Comparison of ENCODE assay signal across 11 cellular contexts in genomic region chr7:111855842-111856227, GRCh38.
DNase-seq lines count a peak whose midpoint lies in the region; ATAC-seq, FAIRE-seq and TF ChIP-seq lines count a peak whose summit lies in the region.
"Had no signal": no experiment of that assay in that cellular context is flagged by ENCODE, and none has a peak within 500 bp of the region (broad histone marks: within the 10 kb centered on the region; RNA-seq: fewer than 3 reads in every experiment).

No MANE protein-coding gene starts in this region.

- WGBS in HepG2 (ENCODE audit: low lambda C conversion rate), result 81% methylated on average over 5 of the region's 5 CpGs

- TF ChIP-seq POLR2A in HepG2 (IDR thresholded peaks at IDR 0.05; ENCODE audit: insufficient read depth in 1 of 2, low read depth in 2 of 2, low read length in 2 of 2), result no peak

- no peak overlapping the region for H3K27ac ChIP-seq in HepG2 (ENCODE audit: extremely low read length, insufficient read depth, low read length)
- H3K27ac ChIP-seq: SK-N-MC, stomach had no signal

- DNase-seq in D341Med (ENCODE audit: low spot score), result peak; percentile 57
- peak; percentile 77 for DNase-seq in choroid plexus epithelial cell (ENCODE audit: low read depth)
- no peak for DNase-seq in HepG2 (ENCODE audit: low spot score)
- DNase-seq in T-helper 2 cell, result no peak
- DNase-seq in effector memory CD8-positive, alpha-beta T cell, result no peak
- DNase-seq in NCI-H128 (lab: John Stamatoyannopoulos, UW; ENCODE audit: unreplicated experiment), result no peak

- TF ChIP-seq RAD21 in HepG2 (CRISPR knock-in tag; IDR thresholded peaks at IDR 0.05), result no peak

- intact Hi-C loops in HepG2 (cut with micrococcal nuclease; ENCODE audit: unreplicated experiment), result loop anchor here (1.0 to 10.0 kb wide), 4 partner anchors 93 to 639 kb away; no protein-coding TSS in a partner anchor

- BruUV-seq in HepG2 (replicated peaks; lab: Mats Ljungman, UMichigan), result no TSS peak

- no peak for FAIRE-seq in HepG2 (lab: Jason Lieb, UNC)

- no peaks in the 10 kb centered on the region for H4K20me1 ChIP-seq in HepG2 (ENCODE audit: insufficient read depth, low read length)

- H3K4me2 ChIP-seq in HepG2 (ENCODE audit: low read depth, low read length), result no peak overlapping the region

- no peaks in the 10 kb centered on the region for H3K79me2 ChIP-seq in HepG2 (ENCODE audit: insufficient read depth, low read length)

- H2AFZ ChIP-seq in HepG2 (ENCODE audit: low read length), result no peak overlapping the region

- TF ChIP-seq EP300 in HepG2 (IDR thresholded peaks at IDR 0.05; ENCODE audit: low read depth in 2 of 2, low read length in 2 of 2) (no peak), HepG2 (CRISPR knock-in tag; IDR thresholded peaks at IDR 0.05; ENCODE audit: borderline replicate concordance) (no peak)

- no peak overlapping the region for H3K9ac ChIP-seq in HepG2 (ENCODE audit: insufficient read depth, low read depth, low read length)

- peaks cover 3 to 14% of the 10 kb centered on the region in 2 donors for H3K9me3 Mint-ChIP-seq in effector memory CD8-positive, alpha-beta T cell

- peaks cover 12 to 17% of the 10 kb centered on the region in 2 donors for H3K27me3 Mint-ChIP-seq in effector memory CD8-positive, alpha-beta T cell

- no peaks in the 10 kb centered on the region for H3K4me1 Mint-ChIP-seq in effector memory CD8-positive, alpha-beta T cell (ENCODE audit: low read depth in 2 of 2)
- H3K4me1 Mint-ChIP-seq: IgD-negative memory B cell had no signal

- H3K4me3 Mint-ChIP-seq in effector memory CD8-positive, alpha-beta T cell, result no peak overlapping the region
- H3K4me3 Mint-ChIP-seq: IgD-negative memory B cell had no signal

- no peaks in the 10 kb centered on the region for H3K36me3 Mint-ChIP-seq in effector memory CD8-positive, alpha-beta T cell (ENCODE audit: insufficient read depth)
- H3K36me3 Mint-ChIP-seq: IgD-negative memory B cell had no signal

- H3K4me3 ChIP-seq in choroid plexus epithelial cell (ENCODE audit: low read depth, low read length) (no peak overlapping the region), HepG2 (replicated peaks in 1 of 3; ENCODE audit: insufficient read depth in 1 of 3, low read depth in 2 of 3, low read length in 3 of 3) (no peak overlapping the region)
- H3K4me3 ChIP-seq: SK-N-MC, stomach had no signal

- POLR2A ChIA-PET in HepG2 (lab: Yijun Ruan, JAX), result interaction anchor here (1.2 kb wide), 1 partner anchor 93 kb away, joined by 3 read pairs; no protein-coding TSS in a partner anchor

- H3K36me3 ChIP-seq in HepG2 (replicated peaks in 1 of 2; ENCODE audit: control insufficient read depth in 1 of 2, insufficient read depth in 2 of 2, low read length in 2 of 2), result peaks cover 6 to 7% of the 10 kb centered on the region in 2 experiments; a peak in 3 of 5 replicates

- no peak overlapping the region for H3K27ac Mint-ChIP-seq in effector memory CD8-positive, alpha-beta T cell
- H3K27ac Mint-ChIP-seq: IgD-negative memory B cell had no signal

- no peaks in the 10 kb centered on the region for H3K9me3 ChIP-seq in HepG2 (ENCODE audit: low read length)
- H3K9me3 ChIP-seq: stomach had no signal

- no peaks in the 10 kb centered on the region for H3K27me3 ChIP-seq in HepG2 (ENCODE audit: control insufficient read depth in 1 of 2, insufficient read depth in 2 of 2, low read length in 2 of 2)
- H3K27me3 ChIP-seq: stomach had no signal

- TF ChIP-seq CTCF in LNCAP (IDR thresholded peaks at IDR 0.05), result peak; percentile 43
- TF ChIP-seq CTCF in choroid plexus epithelial cell (conservative IDR thresholded peaks at IDR 0.05; ENCODE audit: low read depth, low read length), result peak; percentile 70
- TF ChIP-seq CTCF in HepG2 (CRISPR knock-in tag; IDR thresholded peaks at IDR 0.05), result peak; percentile 32

- H3K4me1 ChIP-seq in HepG2 (ENCODE audit: insufficient read depth, low read length), result no peaks in the 10 kb centered on the region
- H3K4me1 ChIP-seq: stomach had no signal

- in situ Hi-C loops in HepG2 (cut with HindIII; ENCODE audit: extremely low pct_ligation_motif_present, low pct_unique_long_range_greater_than_20kb), result loop anchor here (5.0 kb wide), 1 partner anchor 94 kb away; no protein-coding TSS in a partner anchor

- peak; percentile 73 for ATAC-seq in HepG2
- ATAC-seq in HG02798 (IDR thresholded peaks at IDR 0.05; ENCODE audit: poor library complexity, unreplicated experiment), result no peak
- no peak for ATAC-seq in effector memory CD8-positive, alpha-beta T cell (replicated peaks)

- CTCF ChIA-PET in HepG2 (lab: Yijun Ruan, JAX; ENCODE audit: low intra/inter-chr PET ratio, low total read pairs), result interaction anchor here (1.1 to 2.1 kb wide), 3 partner anchors 92 to 114 kb away, joined by 3 to 15 read pairs (median 9); no protein-coding TSS in a partner anchor

TF ChIP-seq in HepG2, 621 proteins besides CTCF, POLR2A, EP300 and RAD21:
- peak; percentile 40 for TF ChIP-seq STAG1 (CRISPR knock-in tag; IDR thresholded peaks at IDR 0.05)
- TF ChIP-seq SNAPC2 (CRISPR knock-in tag; IDR thresholded peaks at IDR 0.05), result no peak
TF ChIP-seq in HepG2: peak in this region for 1.

Comparison
In these comparisons a context has a peak if more than half of its experiments do, and no peak if none do; other contexts are left out.
1. DNase-seq: peak in D341Med (single experiment) and choroid plexus epithelial cell (single experiment); none in HepG2 (single experiment), T-helper 2 cell (0 of 5), effector memory CD8-positive, alpha-beta T cell (0 of 3) and NCI-H128 (single experiment).
2. Peak in every context shown above with its lines, with median percentiles within 50 percentile points of each other: CTCF ChIP-seq.